In the genomic region with DNA sequence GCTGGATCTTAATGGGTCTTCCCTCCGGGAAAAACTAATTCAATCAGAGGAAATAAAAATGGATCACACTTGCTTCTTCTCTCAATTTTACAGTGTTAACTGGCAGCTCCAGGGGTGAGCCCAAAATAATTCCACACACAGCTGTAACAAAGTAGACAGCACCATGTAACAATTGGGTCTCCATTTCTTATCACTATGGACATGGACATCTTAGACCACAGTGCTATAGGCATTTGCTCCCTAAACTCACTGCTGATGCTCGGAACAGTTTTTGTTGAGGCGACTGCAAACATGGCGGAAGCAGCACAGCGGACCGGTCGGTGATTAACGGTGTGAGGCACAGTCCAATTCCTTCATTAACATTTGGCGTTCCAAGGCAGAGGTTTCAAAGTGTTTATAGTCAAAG, we compare ENCODE assay signal across 21 cellular contexts.
DNase-seq lines count a peak whose midpoint lies in the region; ATAC-seq and TF ChIP-seq lines count a peak whose summit lies in the region.
"Had no signal": no experiment of that assay in that cellular context is flagged by ENCODE, and none has a peak within 500 bp of the region (broad histone marks: within the 10 kb centered on the region; RNA-seq: fewer than 3 reads in every experiment).

No MANE protein-coding gene starts in this region.

- TF ChIP-seq CTCF in KMS-11 (conservative IDR thresholded peaks at IDR 0.05; ENCODE audit: low read depth, low read length) (no peak), neural progenitor cell (IDR thresholded peaks at IDR 0.05) (no peak)

- H3K27ac Mint-ChIP-seq in neural progenitor cell: peak overlapping the region; percentile 59
- H3K27ac Mint-ChIP-seq: B cell, HFFc6 had no signal

- no peaks in the 10 kb centered on the region for H3K36me3 ChIP-seq in KMS-11 (ENCODE audit: insufficient read depth)
- no peaks in the 10 kb centered on the region for H3K36me3 ChIP-seq in neural progenitor cell
- H3K36me3 ChIP-seq: BLaER1, HAP-1 had no signal

- H3K4me3 ChIP-seq in KMS-11 (IDR thresholded peaks at IDR 0.05; ENCODE audit: insufficient read depth, low read depth, low read length) (no peak overlapping the region), neural progenitor cell (no peak overlapping the region)
- H3K4me3 ChIP-seq: A549, BLaER1, HAP-1 had no signal

- no peaks in the 10 kb centered on the region for H3K9me3 ChIP-seq in neural progenitor cell (ENCODE audit: low read depth)
- H3K9me3 ChIP-seq: A549, BLaER1, HAP-1 had no signal

- no peaks in the 10 kb centered on the region for H4K20me1 ChIP-seq in KMS-11 (ENCODE audit: insufficient read depth)
- H4K20me1 ChIP-seq in neural progenitor cell (ENCODE audit: low read depth): no peaks in the 10 kb centered on the region
- H4K20me1 ChIP-seq: BLaER1 had no signal

- no peaks in the 10 kb centered on the region for H3F3A ChIP-seq in neural progenitor cell (ENCODE audit: low read depth)

- H3K4me1 ChIP-seq in KMS-11 (ENCODE audit: low read depth, poor library complexity, severe bottlenecking) (peaks cover 36% of the 10 kb centered on the region), neural progenitor cell (peaks cover 8% of the 10 kb centered on the region)
- H3K4me1 ChIP-seq: A549, HAP-1 had no signal

- H3K4me2 ChIP-seq in KMS-11 (peak overlapping the region; percentile 54; the same call in 1 of the 2 replicates), neural progenitor cell (no peak overlapping the region)
- H3K4me2 ChIP-seq: A549 had no signal

- H3K27ac ChIP-seq in KMS-11 (no peak overlapping the region), cingulate gyrus (ENCODE audit: low read depth, low read length) (peak overlapping the region; percentile 1), neural progenitor cell (no peak overlapping the region), temporal lobe (ENCODE audit: low read depth, low read length) (peak overlapping the region; percentile 33), caudate nucleus (ENCODE audit: low read depth, low read length) (no peak overlapping the region)
- H3K27ac ChIP-seq: A549, BLaER1, C4-2B had no signal

- H3K36me3 Mint-ChIP-seq in neural progenitor cell: no peaks in the 10 kb centered on the region
- H3K36me3 Mint-ChIP-seq: CD4-positive, CD25-positive, alpha-beta regulatory T cell had no signal

- H3K4me3 Mint-ChIP-seq in neural progenitor cell: no peak overlapping the region
- H3K4me3 Mint-ChIP-seq: B cell; CD4-positive, CD25-positive, alpha-beta regulatory T cell; HFFc6 had no signal

- H3K27me3 ChIP-seq in KMS-11 (ENCODE audit: insufficient read depth, low read depth): no peaks in the 10 kb centered on the region
- no peaks in the 10 kb centered on the region for H3K27me3 ChIP-seq in neural progenitor cell
- H3K27me3 ChIP-seq: BLaER1 had no signal

- no peaks in the 10 kb centered on the region for H3K9me3 Mint-ChIP-seq in neural progenitor cell
- H3K9me3 Mint-ChIP-seq: CD4-positive, CD25-positive, alpha-beta regulatory T cell; HFFc6 had no signal

- H3K79me2 ChIP-seq in KMS-11 (ENCODE audit: insufficient read depth, low read depth) (no peaks in the 10 kb centered on the region), neural progenitor cell (ENCODE audit: low read depth) (no peaks in the 10 kb centered on the region)

- H3K9ac ChIP-seq in KMS-11: no peak overlapping the region
- H3K9ac ChIP-seq in neural progenitor cell: no peak overlapping the region
- H3K9ac ChIP-seq: BLaER1 had no signal

- H2AFZ ChIP-seq in KMS-11 (ENCODE audit: low read depth) (no peak overlapping the region), neural progenitor cell (replicated peaks) (peak overlapping the region; percentile 17)

- no peak for ATAC-seq in HG03135 (IDR thresholded peaks at IDR 0.05; ENCODE audit: unreplicated experiment)
- ATAC-seq: A549 had no signal

- DNase-seq in neural progenitor cell (ENCODE audit: low spot score): no peak
- no peak for DNase-seq in AML-193 (lab: John Stamatoyannopoulos, UW)
- DNase-seq in caudate nucleus (lab: John Stamatoyannopoulos, UW): no peak
- no peak for DNase-seq in activated CD8-positive, alpha-beta memory T cell treated with anti-CD3 and anti-CD28 coated beads for 24 hours
- DNase-seq: 8988T; ACHN; Calu3; CD4-positive, CD25-positive, alpha-beta regulatory T cell; COR-L47; DND-41; GOT3; HFFc6 had no signal

- peaks cover 22% of the 10 kb centered on the region for H3K4me1 Mint-ChIP-seq in neural progenitor cell
- H3K4me1 Mint-ChIP-seq: B cell had no signal

- H3K27me3 Mint-ChIP-seq in neural progenitor cell (ENCODE audit: insufficient read depth, low read depth): peaks cover 12% of the 10 kb centered on the region

Comparison
In these comparisons a context has a peak if more than half of its experiments do, and no peak if none do; other contexts are left out.
1. H3K27ac ChIP-seq: peak in cingulate gyrus (single experiment) and temporal lobe (single experiment); none in KMS-11 (single experiment), neural progenitor cell (single experiment) and caudate nucleus (single experiment).